ENCODE assay signal across 8 cellular contexts in genomic region chr2:119753041-119753929, GRCh38. TPM values are rescaled to one million over a fixed set of nuclear protein-coding genes. Genes with fewer than 3 reads are reported as not detected.
DNase-seq lines count a peak whose midpoint lies in the region; ATAC-seq, FAIRE-seq and TF ChIP-seq lines count a peak whose summit lies in the region.

No MANE protein-coding gene starts in this region.

- no peaks in the 10 kb centered on the region for H3K79me2 ChIP-seq in ACC112 (ENCODE audit: control insufficient read depth, insufficient read depth, low read length, unreplicated experiment)

- 32 to 35% methylated on average over 7 of the region's 7 CpGs for WGBS in body of pancreas, 2 donors
- WGBS in tibial nerve, 2 donors: 54 to 55% methylated on average over 7 of the region's 7 CpGs

- DNase-seq in DMS53 (lab: John Stamatoyannopoulos, UW) (peak; percentile 76), NCI-H774 (lab: John Stamatoyannopoulos, UW) (peak; percentile 25), body of pancreas (peak in 3 of 4 donors; percentile 18 to 40 (median 39)), tibial nerve (ENCODE audit: low spot score in 2 of 2) (no peak)

- H3K9me3 ChIP-seq in body of pancreas (no peaks in the 10 kb centered on the region), tibial nerve (no peaks in the 10 kb centered on the region)

- TF ChIP-seq POLR2A in body of pancreas (IDR thresholded peaks at IDR 0.05): no peak
- no peak for TF ChIP-seq POLR2A in tibial nerve (IDR thresholded peaks at IDR 0.05)

- H2AFZ ChIP-seq in ACC112 (ENCODE audit: low read length, unreplicated experiment): no peak overlapping the region

- no peaks in the 10 kb centered on the region for H3K36me3 ChIP-seq in ACC112 (ENCODE audit: insufficient read depth, low read length)
- H3K36me3 ChIP-seq in body of pancreas (replicated peaks in 1 of 2; ENCODE audit: insufficient read depth in 1 of 2, low read depth in 2 of 2): no peaks in the 10 kb centered on the region
- no peaks in the 10 kb centered on the region for H3K36me3 ChIP-seq in tibial nerve

- intact Hi-C loops in body of pancreas (cut with DNase I): no loop called here

- ATAC-seq in HG02678 (IDR thresholded peaks at IDR 0.05; ENCODE audit: unreplicated experiment) (peak; percentile 66), body of pancreas (peak; percentile 48), GM21528 (IDR thresholded peaks at IDR 0.05; ENCODE audit: low FRiP score, unreplicated experiment) (no peak)

- H3K4me1 ChIP-seq in ACC112 (ENCODE audit: control insufficient read depth, insufficient read depth, low read length, unreplicated experiment) (peaks cover 52% of the 10 kb centered on the region), body of pancreas (peaks cover 8% of the 10 kb centered on the region), tibial nerve (peaks cover 0 to 16% (median 3%) of the 10 kb centered on the region in 4 donors)

- TF ChIP-seq EP300 in tibial nerve (IDR thresholded peaks at IDR 0.05): no peak

- peak; percentile 48 to 77 (median 64) for TF ChIP-seq CTCF in body of pancreas (IDR thresholded peaks at IDR 0.05)
- peak; percentile 24 to 48 (median 39) for TF ChIP-seq CTCF in tibial nerve (IDR thresholded peaks at IDR 0.05)

- H3K27me3 ChIP-seq in ACC112 (ENCODE audit: insufficient read depth, low read length): no peaks in the 10 kb centered on the region
- no peaks in the 10 kb centered on the region for H3K27me3 ChIP-seq in body of pancreas
- no peaks in the 10 kb centered on the region for H3K27me3 ChIP-seq in tibial nerve

- no peak overlapping the region for H3K4me3 ChIP-seq in ACC112 (ENCODE audit: low read depth, low read length)
- H3K4me3 ChIP-seq in body of pancreas: no peak overlapping the region
- no peak overlapping the region for H3K4me3 ChIP-seq in tibial nerve

- H3K27ac ChIP-seq in ACC112 (ENCODE audit: low read depth, low read length): peak overlapping the region; percentile 10; the same call in 1 of the 2 replicates
- no peak overlapping the region for H3K27ac ChIP-seq in body of pancreas
- H3K27ac ChIP-seq in tibial nerve: no peak overlapping the region

- peak; percentile 97 for FAIRE-seq in islet of Langerhans (lab: Jason Lieb, UNC)

RNA-seq across cellular contexts. Expression of gene PTPN4, which starts 6.4 kb away (rescaled TPM):
- total RNA-seq in body of pancreas (10 to 100 TPM; 12.2 to 21.1 TPM), tibial nerve (10 to 100 TPM; 15.0 to 45.2 (median 21.1) TPM)

Comparison
In these comparisons a context has a peak if more than half of its experiments do, and no peak if none do; other contexts are left out.
1. DNase-seq: peak in DMS53 (single experiment), NCI-H774 (single experiment) and body of pancreas (3 of 4); none in tibial nerve (0 of 2).